In genomic region chr10:11141571-11142091, GRCh38 we compare ENCODE assay signal across 10 cellular contexts.
A peak's percentile ranks its signal among the peaks of the same experiment; 100 is the strongest.
DNase-seq lines count a peak whose midpoint lies in the region; ATAC-seq lines count a peak whose summit lies in the region.
"Had no signal": no experiment of that assay in that cellular context is flagged by ENCODE, and none has a peak within 500 bp of the region (broad histone marks: within the 10 kb centered on the region; RNA-seq: fewer than 3 reads in every experiment).

No MANE protein-coding gene starts in this region.

- no peak for DNase-seq in activated T-cell treated with anti-CD3 and anti-CD28 coated beads, Interleukin-2, amount 50 U/mL, for 24 hours
- DNase-seq in activated T-cell treated with anti-CD3 and anti-CD28 coated beads, Interleukin-2, amount 50 U/mL, for 48 hours, result no peak
- DNase-seq in OCI-M1 (lab: John Stamatoyannopoulos, UW) (peak; percentile 98), putamen (ENCODE audit: low spot score) (no peak), NCI-H2029 treated with DMSO at 0.1 percent for 48 hours (lab: John Stamatoyannopoulos, UW) (no peak)
- DNase-seq in effector memory CD8-positive, alpha-beta T cell, result no peak
- no peak for DNase-seq in stimulated activated effector memory CD8-positive, alpha-beta T cell treated with anti-CD3 and anti-CD28 coated beads, Interleukin-12 subunit alpha, Interleukin-12 subunit beta, amount 100 ng/mL, for 72 hours (ENCODE audit: low spot score in 2 of 2)
- DNase-seq: MM.1S, NCI-H526 treated with DMSO at 0.1 percent for 48 hours had no signal

- H3K9me3 Mint-ChIP-seq in activated T-cell treated with anti-CD3 and anti-CD28 coated beads, Interleukin-2, amount 50 U/mL, for 24 hours, result no peaks in the 10 kb centered on the region
- H3K9me3 Mint-ChIP-seq in effector memory CD8-positive, alpha-beta T cell, result no peaks in the 10 kb centered on the region
- H3K9me3 Mint-ChIP-seq in stimulated activated effector memory CD8-positive, alpha-beta T cell treated with anti-CD3 and anti-CD28 coated beads, Interleukin-12 subunit alpha, Interleukin-12 subunit beta, amount 100 ng/mL, for 72 hours, result no peaks in the 10 kb centered on the region

- H3K36me3 Mint-ChIP-seq in activated T-cell treated with anti-CD3 and anti-CD28 coated beads, Interleukin-2, amount 50 U/mL, for 24 hours (ENCODE audit: low read depth), result no peaks in the 10 kb centered on the region
- peaks cover 6% of the 10 kb centered on the region for H3K36me3 Mint-ChIP-seq in effector memory CD8-positive, alpha-beta T cell (ENCODE audit: insufficient read depth)
- H3K36me3 Mint-ChIP-seq in stimulated activated effector memory CD8-positive, alpha-beta T cell treated with anti-CD3 and anti-CD28 coated beads, Interleukin-12 subunit alpha, Interleukin-12 subunit beta, amount 100 ng/mL, for 72 hours, result no peaks in the 10 kb centered on the region

- H3K27ac Mint-ChIP-seq in activated T-cell treated with anti-CD3 and anti-CD28 coated beads, Interleukin-2, amount 50 U/mL, for 24 hours, result peak overlapping the region; percentile 66
- peak overlapping the region; percentile 25 to 97 for H3K27ac Mint-ChIP-seq in effector memory CD8-positive, alpha-beta T cell
- peak overlapping the region; percentile 98 for H3K27ac Mint-ChIP-seq in stimulated activated effector memory CD8-positive, alpha-beta T cell treated with anti-CD3 and anti-CD28 coated beads, Interleukin-12 subunit alpha, Interleukin-12 subunit beta, amount 100 ng/mL, for 72 hours

- H3K4me3 Mint-ChIP-seq in activated T-cell treated with anti-CD3 and anti-CD28 coated beads, Interleukin-2, amount 50 U/mL, for 24 hours, result no peak overlapping the region
- no peak overlapping the region for H3K4me3 Mint-ChIP-seq in effector memory CD8-positive, alpha-beta T cell
- H3K4me3 Mint-ChIP-seq in stimulated activated effector memory CD8-positive, alpha-beta T cell treated with anti-CD3 and anti-CD28 coated beads, Interleukin-12 subunit alpha, Interleukin-12 subunit beta, amount 100 ng/mL, for 72 hours, result no peak overlapping the region

- peaks cover 65% of the 10 kb centered on the region for H3K4me1 Mint-ChIP-seq in activated T-cell treated with anti-CD3 and anti-CD28 coated beads, Interleukin-2, amount 50 U/mL, for 24 hours (ENCODE audit: low read depth)
- H3K4me1 Mint-ChIP-seq in effector memory CD8-positive, alpha-beta T cell (ENCODE audit: low read depth in 2 of 2), result peaks cover 49 to 52% of the 10 kb centered on the region in 2 donors
- H3K4me1 Mint-ChIP-seq in stimulated activated effector memory CD8-positive, alpha-beta T cell treated with anti-CD3 and anti-CD28 coated beads, Interleukin-12 subunit alpha, Interleukin-12 subunit beta, amount 100 ng/mL, for 72 hours, result peaks cover 56% of the 10 kb centered on the region

- no peak for ATAC-seq in effector memory CD8-positive, alpha-beta T cell (replicated peaks)
- no peak for ATAC-seq in stimulated activated effector memory CD8-positive, alpha-beta T cell treated with anti-CD3 and anti-CD28 coated beads, Interleukin-12 subunit alpha, Interleukin-12 subunit beta, amount 100 ng/mL, for 72 hours
- ATAC-seq in GM19467 (IDR thresholded peaks at IDR 0.05; ENCODE audit: unreplicated experiment), result no peak

- no peaks in the 10 kb centered on the region for H3K27me3 Mint-ChIP-seq in activated T-cell treated with anti-CD3 and anti-CD28 coated beads, Interleukin-2, amount 50 U/mL, for 24 hours
- no peaks in the 10 kb centered on the region for H3K27me3 Mint-ChIP-seq in effector memory CD8-positive, alpha-beta T cell
